Comparison of ENCODE assay signal across 11 cellular contexts in genomic region chr19:13852167-13852707, GRCh38. TPM values are rescaled to one million over a fixed set of nuclear protein-coding genes. Genes with fewer than 3 reads are reported as not detected.
DNase-seq lines count a peak whose midpoint lies in the region; TF ChIP-seq lines count a peak whose summit lies in the region.
"Not testable (repeated sequence)": the region's sequence is repeated elsewhere in the genome, so short reads cannot be mapped to it uniquely, and the experiment has no call there.
"Had no signal": no experiment of that assay in that cellular context is flagged by ENCODE, and none has a peak within 500 bp of the region (broad histone marks: within the 10 kb centered on the region; RNA-seq: fewer than 3 reads in every experiment).

No MANE protein-coding gene starts in this region.

- not testable (repeated sequence) for H2BK5ac ChIP-seq in mesendoderm (ENCODE audit: low read length)

- H3K9me3 ChIP-seq in SK-N-SH; left ventricle myocardium inferior (replicated peaks); sigmoid colon; tibial nerve: not testable (repeated sequence)

- TF ChIP-seq CTCF in CD14-positive monocyte (IDR thresholded peaks at IDR 0.05); SK-N-SH (IDR thresholded peaks at IDR 0.05); coronary artery (IDR thresholded peaks at IDR 0.05); left ventricle myocardium inferior (IDR thresholded peaks at IDR 0.05; ENCODE audit: borderline replicate concordance); sigmoid colon (IDR thresholded peaks at IDR 0.05); tibial nerve (IDR thresholded peaks at IDR 0.05): not testable (repeated sequence)

- H3K27me3 Mint-ChIP-seq in CD14-positive monocyte (ENCODE audit: low read depth in 3 of 3); IgD-negative memory B cell: not testable (repeated sequence)

- H4K8ac ChIP-seq in mesendoderm (ENCODE audit: low read depth, low read length): not testable (repeated sequence)

- WGBS in SK-N-SH (ENCODE audit: low lambda C conversion rate): 84% methylated on average over 12 of the region's 12 CpGs
- WGBS in mesendoderm (ENCODE audit: extremely low coverage, insufficient coverage, low lambda C conversion rate): no CpG with 5 or more reads among the region's 12 CpGs
- WGBS in sigmoid colon, 2 donors: 78 to 88% methylated on average over 12 of the region's 12 CpGs
- WGBS in tibial nerve, 2 donors: 69 to 70% methylated on average over 12 of the region's 12 CpGs

- H3K9me2 ChIP-seq in SK-N-SH: not testable (repeated sequence)

- CTCF ChIA-PET in SK-N-SH (lab: Yijun Ruan, JAX): interaction anchor here (0.7 to 5.9 kb wide), 4 partner anchors 10 to 68 kb away, joined by 3 to 51 read pairs (median 6); no protein-coding TSS in a partner anchor

- TF ChIP-seq POLR2A in sigmoid colon (IDR thresholded peaks at IDR 0.05); tibial nerve (IDR thresholded peaks at IDR 0.05): not testable (repeated sequence)

- H3K9me3 Mint-ChIP-seq in CD14-positive monocyte, IgD-negative memory B cell: not testable (repeated sequence)

- not testable (repeated sequence) for TF ChIP-seq EP300 in SK-N-SH (IDR thresholded peaks at IDR 0.05; ENCODE audit: borderline replicate concordance in 1 of 2, low read depth in 1 of 2, low read length in 1 of 2); sigmoid colon (IDR thresholded peaks at IDR 0.05); tibial nerve (IDR thresholded peaks at IDR 0.05)

- H3K27ac Mint-ChIP-seq in CD14-positive monocyte: peak overlapping the region in 4 of 7 donors; percentile 53 to 99 (median 68)
- peak overlapping the region in 2 of 3 donors; percentile 86 to 99 for H3K27ac Mint-ChIP-seq in IgD-negative memory B cell

- H3K36me3 ChIP-seq in SK-N-SH (replicated peaks in 1 of 2; ENCODE audit: control insufficient read depth in 1 of 2, insufficient read depth in 2 of 2, low read length in 1 of 2); left ventricle myocardium inferior; mesendoderm (ENCODE audit: control insufficient read depth, insufficient read depth, low read length); sigmoid colon; tibial nerve: not testable (repeated sequence)

- H3K27me3 ChIP-seq in SK-N-SH (ENCODE audit: insufficient read depth); left ventricle myocardium inferior (ENCODE audit: low read depth); mesendoderm (ENCODE audit: insufficient read depth, low read length, poor library complexity); sigmoid colon; tibial nerve: not testable (repeated sequence)

- H3K4ac ChIP-seq in mesendoderm (ENCODE audit: low read depth, low read length): peak overlapping the region; percentile 62

- not testable (repeated sequence) for H4K5ac ChIP-seq in mesendoderm (ENCODE audit: low read length)

- DNase-seq in CD14-positive monocyte (ENCODE audit: low spot score); SK-N-SH; coronary artery (ENCODE audit: low spot score); left ventricle myocardium inferior; sigmoid colon; tibial nerve (ENCODE audit: low spot score in 2 of 2): not testable (repeated sequence)
- DNase-seq in mesendoderm: peak; percentile 68

- H3F3A ChIP-seq in SK-N-SH (replicated peaks; ENCODE audit: insufficient read depth): peaks cover 60% of the 10 kb centered on the region

- H2AK5ac ChIP-seq in mesendoderm (ENCODE audit: low read length): not testable (repeated sequence)

- peaks cover 15 to 23% of the 10 kb centered on the region in 2 experiments; a peak in 3 of 4 replicates for H3K4me1 ChIP-seq in SK-N-SH (ENCODE audit: control insufficient read depth in 1 of 2, insufficient read depth in 2 of 2, low read depth in 1 of 2, low read length in 1 of 2)
- H3K4me1 ChIP-seq in left ventricle myocardium inferior: peaks cover 43% of the 10 kb centered on the region
- H3K4me1 ChIP-seq in mesendoderm (ENCODE audit: control insufficient read depth, low read depth, low read length): not testable (repeated sequence)
- peaks cover 0 to 60% (median 47%) of the 10 kb centered on the region in 4 donors for H3K4me1 ChIP-seq in sigmoid colon
- peaks cover 0 to 50% (median 29%) of the 10 kb centered on the region in 4 donors for H3K4me1 ChIP-seq in tibial nerve

- H3K9ac ChIP-seq in SK-N-SH: peak overlapping the region; percentile 96
- not testable (repeated sequence) for H3K9ac ChIP-seq in mesendoderm (ENCODE audit: low read length)

- peak overlapping the region in 1 of 2 experiments; percentile 100; a peak in 2 of 4 replicates for H3K27ac ChIP-seq in SK-N-SH (ENCODE audit: low read depth in 2 of 2, low read length in 1 of 2)
- H3K27ac ChIP-seq in coronary artery: peak overlapping the region; percentile 100
- peak overlapping the region; percentile 99 for H3K27ac ChIP-seq in left ventricle myocardium inferior (replicated peaks)
- H3K27ac ChIP-seq in mesendoderm (ENCODE audit: low read depth, low read length): peak overlapping the region; percentile 29
- peak overlapping the region; percentile 96 to 100 (median 99) for H3K27ac ChIP-seq in sigmoid colon
- peak overlapping the region; percentile 97 to 100 (median 98) for H3K27ac ChIP-seq in tibial nerve

- not testable (repeated sequence) for H2BK15ac ChIP-seq in mesendoderm (replicated peaks; ENCODE audit: low read depth)

- H2BK120ac ChIP-seq in mesendoderm (ENCODE audit: low read depth, low read length): not testable (repeated sequence)

- H2AFZ ChIP-seq in SK-N-SH (ENCODE audit: low read depth): not testable (repeated sequence)

- POLR2A ChIA-PET in SK-N-SH (lab: Yijun Ruan, JAX): interaction anchor here (1.4 kb wide), 1 partner anchor 13 kb away, joined by 6 read pairs; no protein-coding TSS in a partner anchor

- H3K79me1 ChIP-seq in mesendoderm (ENCODE audit: low read length): not testable (repeated sequence)

- not testable (repeated sequence) for H3K56ac ChIP-seq in mesendoderm (ENCODE audit: low read length)

- not testable (repeated sequence) for TF ChIP-seq RAD21 in SK-N-SH (IDR thresholded peaks at IDR 0.05; ENCODE audit: low read length)

- H3K23ac ChIP-seq in mesendoderm (ENCODE audit: low read length): not testable (repeated sequence)

- H4K20me1 ChIP-seq in SK-N-SH (ENCODE audit: insufficient read depth): not testable (repeated sequence)

- H3K4me3 ChIP-seq in SK-N-SH (ENCODE audit: low read depth in 2 of 2, low read length in 1 of 2); coronary artery; left ventricle myocardium inferior; mesendoderm (ENCODE audit: low read length); sigmoid colon; tibial nerve: not testable (repeated sequence)

- H3K4me1 Mint-ChIP-seq in CD14-positive monocyte: peaks cover 38% of the 10 kb centered on the region
- H3K4me1 Mint-ChIP-seq in IgD-negative memory B cell: peaks cover 7 to 11% (median 10%) of the 10 kb centered on the region in 3 donors

- not testable (repeated sequence) for H3K18ac ChIP-seq in mesendoderm (ENCODE audit: low read length)

- not testable (repeated sequence) for H3K4me3 Mint-ChIP-seq in CD14-positive monocyte, IgD-negative memory B cell

- H3K4me2 ChIP-seq in SK-N-SH; mesendoderm (ENCODE audit: low read length): not testable (repeated sequence)

- peaks cover 17% of the 10 kb centered on the region for H3K79me2 ChIP-seq in SK-N-SH (ENCODE audit: insufficient read depth)
- H3K79me2 ChIP-seq in mesendoderm (ENCODE audit: control insufficient read depth, insufficient read depth, low read length): not testable (repeated sequence)

- intact Hi-C loops in CD14-positive monocyte (cut with micrococcal nuclease): loop anchor here in 1 of 2 donors (5.0 kb wide), 1 partner anchor 120 kb away; no protein-coding TSS in a partner anchor
- intact Hi-C loops in left ventricle myocardium inferior (cut with micrococcal nuclease); sigmoid colon (cut with DNase I): not testable (repeated sequence)

- not testable (repeated sequence) for H3K36me3 Mint-ChIP-seq in CD14-positive monocyte, IgD-negative memory B cell

RNA-seq across cellular contexts. Expression of gene NANOS3, which starts 24.7 kb away (rescaled TPM):
- polyA plus RNA-seq in CD14-positive monocyte: not detected
- not detected for polyA plus RNA-seq in IgD-negative memory B cell
- polyA plus RNA-seq in SK-N-SH (2012; rRNA removed): 0.53 and 0.57 TPM in 2 replicates
- polyA plus RNA-seq in SK-N-SH (2012; cell fraction: cytosol; rRNA removed): 0.63 and 0.71 TPM in 2 replicates
- polyA plus RNA-seq in SK-N-SH (2012; cell fraction: nucleus; rRNA removed): 1.7 and 4.4 TPM in 2 replicates
- total RNA-seq in left ventricle myocardium inferior: 1.3 TPM
- 1.2 TPM for polyA plus RNA-seq in mesendoderm (2013, experiment 1 of 2)
- polyA plus RNA-seq in mesendoderm (2013, experiment 2 of 2): 0.85 TPM
- not detected for total RNA-seq in sigmoid colon
- polyA plus RNA-seq in sigmoid colon: under 1 TPM in 1 of 3 donors, not detected in 2; 0.16 TPM
- total RNA-seq in tibial nerve: not detected
- total RNA-seq: activated B cell treated with CpG ODN at 0.5 μM for 24 hours, dermis blood vessel endothelial cell, renal cortical epithelial cell had no signal

RNA-seq across cellular contexts. Expression of gene BRME1, which starts 53.7 kb away (rescaled TPM):
- polyA plus RNA-seq in CD14-positive monocyte (under 1 TPM in 1 of 2 donors, not detected in 1; 0.28 TPM), IgD-negative memory B cell (not detected), SK-N-SH (2012; rRNA removed) (1.5 and 1.8 TPM in 2 replicates), sigmoid colon (1 to 10 TPM; 1.8 to 9.0 (median 3.2) TPM)
- 0.51 and 0.89 TPM in 2 replicates for polyA plus RNA-seq in SK-N-SH (2012; cell fraction: cytosol; rRNA removed)
- 5.1 and 5.3 TPM in 2 replicates for polyA plus RNA-seq in SK-N-SH (2012; cell fraction: nucleus; rRNA removed)
- total RNA-seq in left ventricle myocardium inferior (0.82 TPM), sigmoid colon (1 to 10 TPM in 3 of 4 donors, under 1 TPM in 1; 0.99 to 3.6 (median 1.3) TPM), tibial nerve (1 to 10 TPM in 3 of 4 donors, not detected in 1; 1.5 to 3.3 (median 3.0) TPM)
- 2.2 TPM for polyA plus RNA-seq in mesendoderm (2013, experiment 1 of 2)
- polyA plus RNA-seq in mesendoderm (2013, experiment 2 of 2): 1.8 TPM

RNA-seq across cellular contexts. Expression of gene CC2D1A, which starts 53.8 kb away (rescaled TPM):
- polyA plus RNA-seq in CD14-positive monocyte: 1 to 10 TPM; 4.6 to 6.2 TPM
- 15.5 TPM for polyA plus RNA-seq in IgD-negative memory B cell
- 18.7 and 24.2 TPM in 2 replicates for polyA plus RNA-seq in SK-N-SH (2012; rRNA removed)
- 8.1 and 13.2 TPM in 2 replicates for polyA plus RNA-seq in SK-N-SH (2012; cell fraction: cytosol; rRNA removed)
- 97.6 and 109 TPM in 2 replicates for polyA plus RNA-seq in SK-N-SH (2012; cell fraction: nucleus; rRNA removed)
- total RNA-seq in left ventricle myocardium inferior: 20.1 TPM
- polyA plus RNA-seq in mesendoderm (2013, experiment 1 of 2): 12.2 TPM
- 12.1 TPM for polyA plus RNA-seq in mesendoderm (2013, experiment 2 of 2)
- total RNA-seq in sigmoid colon: 10 to 100 TPM; 15.0 to 33.5 (median 21.4) TPM
- polyA plus RNA-seq in sigmoid colon: 10 to 100 TPM; 38.4 to 88.2 (median 65.7) TPM
- total RNA-seq in tibial nerve: 10 to 100 TPM; 42.7 to 99.3 (median 56.0) TPM

RNA-seq across cellular contexts. Expression of gene ZSWIM4, which starts 57.0 kb away (rescaled TPM):
- polyA plus RNA-seq in CD14-positive monocyte: under 1 TPM; 0.19 to 0.23 TPM
- polyA plus RNA-seq in IgD-negative memory B cell: 1.2 TPM
- 3.5 and 4.7 TPM in 2 replicates for polyA plus RNA-seq in SK-N-SH (2012; rRNA removed)
- 1.8 and 3.1 TPM in 2 replicates for polyA plus RNA-seq in SK-N-SH (2012; cell fraction: cytosol; rRNA removed)
- 7.0 and 7.6 TPM in 2 replicates for polyA plus RNA-seq in SK-N-SH (2012; cell fraction: nucleus; rRNA removed)
- 2.6 TPM for total RNA-seq in left ventricle myocardium inferior
- polyA plus RNA-seq in mesendoderm (2013, experiment 1 of 2): 31.4 TPM
- polyA plus RNA-seq in mesendoderm (2013, experiment 2 of 2): 30.0 TPM
- total RNA-seq in sigmoid colon: 1 to 10 TPM; 2.3 to 4.4 (median 3.3) TPM
- 1 to 10 TPM in 2 of 3 donors, under 1 TPM in 1; 0.60 to 3.3 (median 1.4) TPM for polyA plus RNA-seq in sigmoid colon
- total RNA-seq in tibial nerve: 10 to 100 TPM in 1 of 4 donors, 1 to 10 TPM in 3; 2.8 to 19.8 (median 4.0) TPM
